ENCODE assay signal across 33 cellular contexts in the genomic region with DNA sequence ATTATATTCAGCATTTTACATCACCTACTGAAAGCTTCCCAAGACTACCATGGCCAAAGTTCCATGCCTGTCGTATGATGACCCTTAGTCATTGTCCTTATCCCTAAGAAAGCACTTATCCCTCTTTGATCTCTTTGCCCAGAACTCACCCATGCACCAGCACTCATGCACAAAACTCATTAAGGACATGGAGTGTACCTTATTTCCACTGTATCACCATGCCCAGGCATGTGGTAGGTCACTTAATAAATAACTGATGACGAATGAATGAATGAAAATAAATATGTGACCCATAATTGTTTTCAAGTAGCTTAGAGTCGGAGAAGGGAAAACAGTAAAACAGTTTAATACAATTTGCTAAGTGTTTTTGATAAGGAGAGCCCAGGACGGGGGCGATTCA.
"Had no signal": no experiment of that assay in that cellular context is flagged by ENCODE, and none has a peak within 500 bp of the region (broad histone marks: within the 10 kb centered on the region; RNA-seq: fewer than 3 reads in every experiment).

No MANE protein-coding gene starts in this region.

- FAIRE-seq: K562, RCC 7860 had no signal

- H3K27me3 ChIP-seq: brain microvascular endothelial cell had no signal

- H3K36me3 Mint-ChIP-seq: activated CD8-positive, alpha-beta memory T cell treated with anti-CD3 and anti-CD28 coated beads, Interleukin-2, amount 10 ng/mL, durations not matched to agents 7 days and 5 days; activated naive CD4-positive, alpha-beta T cell treated with anti-CD3 and anti-CD28 coated beads, Interleukin-2, amount 10 ng/mL, durations not matched to agents 7 days and 5 days; activated naive CD8-positive, alpha-beta T cell; T-cell had no signal

- H3K27ac ChIP-seq: brain microvascular endothelial cell, PC-9, RWPE1, WERI-Rb-1 had no signal

- H3K36me3 ChIP-seq: brain microvascular endothelial cell, WERI-Rb-1 had no signal

- H3K4me1 Mint-ChIP-seq: activated CD8-positive, alpha-beta memory T cell treated with anti-CD3 and anti-CD28 coated beads, Interleukin-2, amount 10 ng/mL, durations not matched to agents 7 days and 5 days; activated naive CD4-positive, alpha-beta T cell treated with anti-CD3 and anti-CD28 coated beads, Interleukin-2, amount 10 ng/mL, durations not matched to agents 7 days and 5 days; T-cell had no signal

- H3K4me3 Mint-ChIP-seq: activated CD4-positive, alpha-beta memory T cell treated with anti-CD3 and anti-CD28 coated beads, Interleukin-2, amount 10 ng/mL, durations not matched to agents 7 days and 5 days; activated CD8-positive, alpha-beta memory T cell treated with anti-CD3 and anti-CD28 coated beads, Interleukin-2, amount 10 ng/mL, durations not matched to agents 7 days and 5 days; activated naive CD4-positive, alpha-beta T cell treated with anti-CD3 and anti-CD28 coated beads, Interleukin-2, amount 10 ng/mL, durations not matched to agents 7 days and 5 days; activated naive CD8-positive, alpha-beta T cell; activated naive CD8-positive, alpha-beta T cell treated with anti-CD3 and anti-CD28 coated beads, Interleukin-2, amount 50 U/mL, for 24 hours; T-cell had no signal

- ATAC-seq: activated CD8-positive, alpha-beta memory T cell treated with anti-CD3 and anti-CD28 coated beads, Interleukin-2, amount 10 ng/mL, durations not matched to agents 7 days and 5 days; activated naive CD8-positive, alpha-beta T cell treated with anti-CD3 and anti-CD28 coated beads, Interleukin-2, amount 50 U/mL, for 24 hours; K562; Right ventricle myocardium inferior; SK-N-SH treated with all-trans-retinoic acid at 6 μM for 48 hours; T-cell had no signal

- H3K27ac Mint-ChIP-seq: activated CD4-positive, alpha-beta memory T cell treated with anti-CD3 and anti-CD28 coated beads, Interleukin-2, amount 10 ng/mL, durations not matched to agents 7 days and 5 days; activated CD8-positive, alpha-beta memory T cell treated with anti-CD3 and anti-CD28 coated beads, Interleukin-2, amount 10 ng/mL, durations not matched to agents 7 days and 5 days; activated naive CD4-positive, alpha-beta T cell treated with anti-CD3 and anti-CD28 coated beads, Interleukin-2, amount 10 ng/mL, durations not matched to agents 7 days and 5 days; activated naive CD8-positive, alpha-beta T cell; activated naive CD8-positive, alpha-beta T cell treated with anti-CD3 and anti-CD28 coated beads, Interleukin-2, amount 50 U/mL, for 24 hours; T-cell had no signal

- DNase-seq: activated CD4-positive, alpha-beta memory T cell treated with anti-CD3 and anti-CD28 coated beads, Interleukin-2, amount 10 ng/mL, durations not matched to agents 7 days and 5 days; activated CD4-positive, alpha-beta T cell treated with anti-CD3 and anti-CD28 coated beads for 1 hour; activated CD4-positive, alpha-beta T cell treated with anti-CD3 and anti-CD28 coated beads for 48 hours; activated CD8-positive, alpha-beta memory T cell treated with anti-CD3 and anti-CD28 coated beads for 24 hours; activated CD8-positive, alpha-beta memory T cell treated with anti-CD3 and anti-CD28 coated beads, Interleukin-2, amount 10 ng/mL, durations not matched to agents 7 days and 5 days; activated CD8-positive, alpha-beta memory T cell treated with anti-CD3 and anti-CD28 coated beads, Interleukin-2, amount 50 U/mL, for 48 hours; activated effector memory CD4-positive, alpha-beta T cell treated with Interleukin-2 at 50 U/mL for 16 hours; activated naive CD4-positive, alpha-beta T cell treated with anti-CD3 and anti-CD28 coated beads, Interleukin-2, amount 10 ng/mL, durations not matched to agents 7 days and 5 days; activated naive CD8-positive, alpha-beta T cell treated with anti-CD3 and anti-CD28 coated beads, Interleukin-2, amount 50 U/mL, for 24 hours; activated T-cell treated with anti-CD3 and anti-CD28 coated beads, Interleukin-2, amount 50 U/mL, for 48 hours; aorta; brain microvascular endothelial cell; Karpas-422; NCI-H1105; NCI-H1417 treated with DMSO at 0.1 percent for 48 hours; NCI-H187 treated with DMSO at 0.1 percent for 48 hours; NCI-H2081; NCI-H2171 treated with DMSO at 0.1 percent for 48 hours; NCI-H2227 treated with DMSO at 0.1 percent for 48 hours; NCI-H446; NCI-H524 treated with DMSO at 0.1 percent for 48 hours; NK-92 treated with Interleukin-12 subunit alpha and Interleukin-12 subunit beta, amount 100 ng/mL, for 24 hours; PC-9; SIG-M5; T-cell; T-helper 9 cell; WERI-Rb-1 had no signal

- H3K4me2 ChIP-seq: PC-9 had no signal

- H3K4me3 ChIP-seq: K562, PC-9 had no signal

- H2AFZ ChIP-seq: PC-9 had no signal

- H3K9me3 Mint-ChIP-seq: activated naive CD4-positive, alpha-beta T cell treated with anti-CD3 and anti-CD28 coated beads, Interleukin-2, amount 10 ng/mL, durations not matched to agents 7 days and 5 days; activated naive CD8-positive, alpha-beta T cell treated with anti-CD3 and anti-CD28 coated beads, Interleukin-2, amount 50 U/mL, for 24 hours; T-cell had no signal

- H3K27me3 Mint-ChIP-seq: activated CD4-positive, alpha-beta memory T cell treated with anti-CD3 and anti-CD28 coated beads, Interleukin-2, amount 10 ng/mL, durations not matched to agents 7 days and 5 days; activated CD8-positive, alpha-beta memory T cell treated with anti-CD3 and anti-CD28 coated beads, Interleukin-2, amount 10 ng/mL, durations not matched to agents 7 days and 5 days; activated naive CD4-positive, alpha-beta T cell treated with anti-CD3 and anti-CD28 coated beads, Interleukin-2, amount 10 ng/mL, durations not matched to agents 7 days and 5 days; activated naive CD8-positive, alpha-beta T cell; T-cell had no signal
